Comparison of ENCODE assay signal across 22 cellular contexts in genomic region chrX:155819525-155819924, GRCh38.
DNase-seq lines count a peak whose midpoint lies in the region; ATAC-seq, FAIRE-seq and TF ChIP-seq lines count a peak whose summit lies in the region.
"Had no signal": no experiment of that assay in that cellular context is flagged by ENCODE, and none has a peak within 500 bp of the region (broad histone marks: within the 10 kb centered on the region; RNA-seq: fewer than 3 reads in every experiment).

No MANE protein-coding gene starts in this region.

- H3K27me3 Mint-ChIP-seq in endodermal cell (ENCODE audit: insufficient read depth) = no peaks in the 10 kb centered on the region

- H3K4me1 Mint-ChIP-seq in endodermal cell = no peaks in the 10 kb centered on the region
- H3K4me1 Mint-ChIP-seq: CD14-positive monocyte; immature natural killer cell; neural crest cell; stimulated activated memory B cell treated with anti-CD40 and anti-IgM and Interleukin-4, amounts not matched to agents 10 μg/mL and 1 μg/mL and 100 μg/mL, for 72 hours; T-cell had no signal

- H3K27ac Mint-ChIP-seq in endodermal cell = no peak overlapping the region
- H3K27ac Mint-ChIP-seq: activated T-cell treated with anti-CD3 and anti-CD28 coated beads, Interleukin-2, amount 50 U/mL, for 24 hours; CD14-positive monocyte; immature natural killer cell; stimulated activated memory B cell treated with anti-CD40 and anti-IgM and Interleukin-4, amounts not matched to agents 10 μg/mL and 1 μg/mL and 100 μg/mL, for 72 hours; T-cell had no signal

- H3K27ac ChIP-seq in HCT116 (ENCODE audit: low read depth, low read length) (no peak overlapping the region), endodermal cell (ENCODE audit: low read depth, low read length) (no peak overlapping the region)
- H3K27ac ChIP-seq: 22Rv1, dorsolateral prefrontal cortex, pancreas, SJSA1, skin epidermis had no signal

- H3K79me2 ChIP-seq in HCT116 (ENCODE audit: insufficient read depth, low read length) = no peaks in the 10 kb centered on the region

- RAD21 ChIA-PET in HCT116 (lab: Charles Lee; ENCODE audit: low non-redundant PET in 1 of 2, low total read pairs in 2 of 2, uncharacterized antibody in 2 of 2, unreplicated experiment in 2 of 2) = no interaction called here

- peak; percentile 27; the same call in 1 of the 2 replicates for ATAC-seq in HCT116
- peak; percentile 34 for ATAC-seq in mucosa of descending colon

- H3K4me2 ChIP-seq in HCT116 (ENCODE audit: low read length) = no peak overlapping the region

- POLR2A ChIA-PET in HCT116 (lab: Charles Lee) = no interaction called here

- H2AFZ ChIP-seq in HCT116 (ENCODE audit: low read depth, low read length, poor library complexity, severe bottlenecking) = no peak overlapping the region

- DNase-seq in DMS53 (lab: John Stamatoyannopoulos, UW) = peak; percentile 21
- no peak for DNase-seq in DMS53 treated with DMSO at 0.1 percent for 48 hours (lab: John Stamatoyannopoulos, UW; ENCODE audit: unreplicated experiment)
- DNase-seq in HCT116 (ENCODE audit: low read depth, low spot score) = no peak
- peak; percentile 41 for DNase-seq in endodermal cell
- DNase-seq in mucosa of descending colon = no peak
- DNase-seq in NK-92 (lab: John Stamatoyannopoulos, UW; ENCODE audit: unreplicated experiment) = no peak
- no peak for DNase-seq in central memory CD4-positive, alpha-beta T cell
- DNase-seq in GM19239 (ENCODE audit: insufficient read length, low spot score) = no peak
- DNase-seq: activated gamma-delta T cell had no signal

- intact Hi-C loops in HCT116 (cut with micrococcal nuclease) = no loop called here
- intact Hi-C loops in mucosa of descending colon (cut with DNase I, micrococcal nuclease) = no loop called here

- H3K9me3 ChIP-seq in HCT116 (ENCODE audit: control insufficient read depth in 1 of 2, insufficient read depth in 1 of 2, low read depth in 1 of 2, low read length in 2 of 2) (no peaks in the 10 kb centered on the region), endodermal cell (ENCODE audit: control insufficient read depth, low read length) (peaks cover 42% of the 10 kb centered on the region), mucosa of descending colon (peaks cover 10% of the 10 kb centered on the region)
- H3K9me3 ChIP-seq: pancreas had no signal

- H3K4me1 ChIP-seq in HCT116 (ENCODE audit: control insufficient read depth in 1 of 2, insufficient read depth in 2 of 2, low read length in 2 of 2) (peaks cover 0 to 5% of the 10 kb centered on the region in 2 experiments; a peak in 1 of 4 replicates), endodermal cell (ENCODE audit: control insufficient read depth, insufficient read depth, low read length) (no peaks in the 10 kb centered on the region), mucosa of descending colon (ENCODE audit: low read depth) (no peaks in the 10 kb centered on the region)
- H3K4me1 ChIP-seq: pancreas, SJSA1 had no signal

- H3K27me3 ChIP-seq in HCT116 (ENCODE audit: insufficient read depth, low read length) (no peaks in the 10 kb centered on the region), endodermal cell (ENCODE audit: control insufficient read depth, insufficient read depth, low read length, poor library complexity, severe bottlenecking) (no peaks in the 10 kb centered on the region)
- H3K27me3 ChIP-seq: SJSA1 had no signal

- no peak for TF ChIP-seq POLR2A in HCT116 (IDR thresholded peaks at IDR 0.05; ENCODE audit: borderline replicate concordance, extremely low read depth, insufficient read depth, insufficient read length)

- TF ChIP-seq RAD21 in HCT116 (IDR thresholded peaks at IDR 0.05; ENCODE audit: low read depth) = no peak

- no peak overlapping the region for H3K4me3 Mint-ChIP-seq in endodermal cell
- H3K4me3 Mint-ChIP-seq: activated T-cell treated with anti-CD3 and anti-CD28 coated beads, Interleukin-2, amount 50 U/mL, for 24 hours; CD14-positive monocyte; immature natural killer cell; neural crest cell; stimulated activated memory B cell treated with anti-CD40 and anti-IgM and Interleukin-4, amounts not matched to agents 10 μg/mL and 1 μg/mL and 100 μg/mL, for 72 hours; T-cell; type B pancreatic cell had no signal

- no peaks in the 10 kb centered on the region for H3K36me3 Mint-ChIP-seq in endodermal cell (ENCODE audit: low read depth)
- H3K36me3 Mint-ChIP-seq: CD14-positive monocyte; immature natural killer cell; stimulated activated memory B cell treated with anti-CD40 and anti-IgM and Interleukin-4, amounts not matched to agents 10 μg/mL and 1 μg/mL and 100 μg/mL, for 72 hours; T-cell; type B pancreatic cell had no signal

- TF ChIP-seq CTCF in HCT116 (IDR thresholded peaks at IDR 0.05 in 2 of 3, conservative IDR thresholded peaks at IDR 0.05 in 1 of 3; ENCODE audit: borderline replicate concordance in 1 of 3, insufficient read depth in 1 of 3, low read depth in 2 of 3, low read length in 2 of 3) = no peak
- no peak for TF ChIP-seq CTCF in endodermal cell (conservative IDR thresholded peaks at IDR 0.05)
- no peak for TF ChIP-seq CTCF in mucosa of descending colon (IDR thresholded peaks at IDR 0.05)

- H3K4me3 ChIP-seq in HCT116 (replicated peaks in 1 of 2; ENCODE audit: low read depth in 1 of 2, low read length in 2 of 2) (no peak overlapping the region), endodermal cell (ENCODE audit: low read length) (no peak overlapping the region), mucosa of descending colon (no peak overlapping the region)
- H3K4me3 ChIP-seq: dorsolateral prefrontal cortex, K562, pancreas, SJSA1, skin epidermis had no signal

- H3K36me3 ChIP-seq in HCT116 (ENCODE audit: control insufficient read depth in 1 of 2, insufficient read depth in 2 of 2, low read length in 2 of 2) (no peaks in the 10 kb centered on the region), endodermal cell (ENCODE audit: control insufficient read depth, insufficient read depth, low read length) (no peaks in the 10 kb centered on the region), mucosa of descending colon (ENCODE audit: low read depth) (no peaks in the 10 kb centered on the region)
- H3K36me3 ChIP-seq: pancreas, SJSA1 had no signal

- CTCF ChIA-PET in HCT116 (lab: Charles Lee) = no interaction called here

- peaks cover 63% of the 10 kb centered on the region for H3K9me3 Mint-ChIP-seq in endodermal cell
- H3K9me3 Mint-ChIP-seq: activated T-cell treated with anti-CD3 and anti-CD28 coated beads, Interleukin-2, amount 50 U/mL, for 24 hours; stimulated activated memory B cell treated with anti-CD40 and anti-IgM and Interleukin-4, amounts not matched to agents 10 μg/mL and 1 μg/mL and 100 μg/mL, for 72 hours had no signal

- FAIRE-seq in GM19239 (lab: Jason Lieb, UNC) = no peak

- H3K9me2 ChIP-seq in HCT116 (ENCODE audit: insufficient read depth) = no peaks in the 10 kb centered on the region

- no TSS peak for BruUV-seq in HCT116 (replicated peaks; lab: Mats Ljungman, UMichigan)

- H4K20me1 ChIP-seq in HCT116 (ENCODE audit: insufficient read depth) = no peaks in the 10 kb centered on the region

- H3K9ac ChIP-seq in HCT116 (ENCODE audit: low read length) (no peak overlapping the region), endodermal cell (ENCODE audit: extremely low read depth, low read length, poor library complexity, severe bottlenecking) (no peak overlapping the region)

TF ChIP-seq in HCT116, 20 proteins besides CTCF, POLR2A, EP300 and RAD21:
- no peak for TF ChIP-seq SIN3A (IDR thresholded peaks at IDR 0.05; ENCODE audit: low read depth)
- no peak for TF ChIP-seq EGR1 (IDR thresholded peaks at IDR 0.05; ENCODE audit: low read depth)
- no peak for TF ChIP-seq EZH2phosphoT487 (IDR thresholded peaks at IDR 0.05; ENCODE audit: borderline replicate concordance)
- TF ChIP-seq REST (IDR thresholded peaks at IDR 0.05; ENCODE audit: low read depth) = no peak
- TF ChIP-seq JUND (IDR thresholded peaks at IDR 0.05) = no peak

Comparison
In these comparisons a context has a peak if more than half of its experiments do, and no peak if none do; other contexts are left out.
1. DNase-seq: peak in DMS53 (single experiment) and endodermal cell (single experiment); none in DMS53 treated with DMSO at 0.1 percent for 48 hours (single experiment), HCT116 (single experiment), mucosa of descending colon (0 of 3), NK-92 (single experiment), central memory CD4-positive, alpha-beta T cell (single experiment) and GM19239 (single experiment).